Comparison of ENCODE assay signal across 34 cellular contexts in genomic region chr14:21011136-21011535, GRCh38. TPM values are rescaled to one million over a fixed set of nuclear protein-coding genes. Genes with fewer than 3 reads are reported as not detected.
"Had no signal": no experiment of that assay in that cellular context is flagged by ENCODE, and none has a peak within 500 bp of the region (broad histone marks: within the 10 kb centered on the region; RNA-seq: fewer than 3 reads in every experiment).

No MANE protein-coding gene starts in this region.

- H3K4me3 Mint-ChIP-seq: endodermal cell; immature natural killer cell; naive thymus-derived CD4-positive, alpha-beta T cell had no signal

- H3K36me3 Mint-ChIP-seq: immature natural killer cell; naive thymus-derived CD4-positive, alpha-beta T cell had no signal

- H3K27me3 ChIP-seq: colonic mucosa, esophagus squamous epithelium, gastrocnemius medialis, heart right ventricle, left lung had no signal

- H3K4me3 ChIP-seq: colonic mucosa, dorsolateral prefrontal cortex, esophagus squamous epithelium, gastrocnemius medialis, heart right ventricle, left lung, lower lobe of right lung had no signal

- H3K27ac Mint-ChIP-seq: endodermal cell; immature natural killer cell; naive thymus-derived CD4-positive, alpha-beta T cell had no signal

- DNase-seq: colonic mucosa; dermis blood vessel endothelial cell; dorsolateral prefrontal cortex; effector CD4-positive, alpha-beta T cell; effector memory CD4-positive, alpha-beta T cell; endodermal cell; erythroblast; esophagus squamous epithelium; foreskin fibroblast; foreskin melanocyte; gastrocnemius medialis; glutamatergic neuron; head of caudate nucleus; heart right ventricle; hypothalamus; immature natural killer cell; left cardiac atrium; left lung; left ventricle myocardium superior; lower lobe of right lung; mesenchymal stem cell; midbrain; naive thymus-derived CD4-positive, alpha-beta T cell had no signal

- H3K36me3 ChIP-seq: colonic mucosa, esophagus squamous epithelium, left lung, lower lobe of right lung had no signal

- H3K9me3 ChIP-seq: colonic mucosa, esophagus squamous epithelium, gastrocnemius medialis, heart right ventricle, left lung, lower lobe of right lung had no signal

- H3K4me1 ChIP-seq: colonic mucosa had no signal

- H3K27ac ChIP-seq: colonic mucosa, dorsolateral prefrontal cortex, epithelial cell of prostate, esophagus squamous epithelium, gastrocnemius medialis, heart right ventricle, left lung, lower lobe of right lung had no signal

- H3K9me3 Mint-ChIP-seq: endodermal cell; immature natural killer cell; naive thymus-derived CD4-positive, alpha-beta T cell had no signal

- H3K4me1 Mint-ChIP-seq: immature natural killer cell had no signal

RNA-seq across cellular contexts. Expression of gene SLC39A2, which starts 12.0 kb away (rescaled TPM):
- total RNA-seq: chondrocyte, dermis blood vessel endothelial cell, gastrocnemius medialis, glomerular endothelial cell, heart right ventricle, left cardiac atrium, left ventricle myocardium superior, lower lobe of right lung, lung microvascular endothelial cell, mesenteric fat pad, mononuclear cell, mucosa of gallbladder had no signal
- polyA plus RNA-seq: heart right ventricle; immature natural killer cell; naive thymus-derived CD4-positive, alpha-beta T cell had no signal

RNA-seq across cellular contexts. Expression of gene TPPP2, which starts 18.9 kb away (rescaled TPM):
- total RNA-seq: chondrocyte; dermis blood vessel endothelial cell; esophagus mucosa; esophagus squamous epithelium; glomerular endothelial cell; kidney epithelial cell; left lung; lower lobe of right lung; lung microvascular endothelial cell; mesenteric fat pad; mononuclear cell; naive thymus-derived CD4-positive, alpha-beta T cell had no signal
- polyA plus RNA-seq: immature natural killer cell; keratinocyte; naive thymus-derived CD4-positive, alpha-beta T cell had no signal

RNA-seq across cellular contexts. Expression of gene RNASE13, which starts 23.5 kb away (rescaled TPM):
- total RNA-seq: chondrocyte; colonic mucosa; dermis blood vessel endothelial cell; endodermal cell; esophagus mucosa; esophagus squamous epithelium; gastrocnemius medialis; glomerular endothelial cell; heart right ventricle; kidney epithelial cell; left cardiac atrium; left lung; left ventricle myocardium superior; lower leg skin; lower lobe of right lung; lung microvascular endothelial cell; mesenteric fat pad; mononuclear cell; naive thymus-derived CD4-positive, alpha-beta T cell had no signal
- polyA plus RNA-seq: heart right ventricle; immature natural killer cell; keratinocyte; naive thymus-derived CD4-positive, alpha-beta T cell had no signal
